ENCODE assay signal across 8 cellular contexts in the genomic region with DNA sequence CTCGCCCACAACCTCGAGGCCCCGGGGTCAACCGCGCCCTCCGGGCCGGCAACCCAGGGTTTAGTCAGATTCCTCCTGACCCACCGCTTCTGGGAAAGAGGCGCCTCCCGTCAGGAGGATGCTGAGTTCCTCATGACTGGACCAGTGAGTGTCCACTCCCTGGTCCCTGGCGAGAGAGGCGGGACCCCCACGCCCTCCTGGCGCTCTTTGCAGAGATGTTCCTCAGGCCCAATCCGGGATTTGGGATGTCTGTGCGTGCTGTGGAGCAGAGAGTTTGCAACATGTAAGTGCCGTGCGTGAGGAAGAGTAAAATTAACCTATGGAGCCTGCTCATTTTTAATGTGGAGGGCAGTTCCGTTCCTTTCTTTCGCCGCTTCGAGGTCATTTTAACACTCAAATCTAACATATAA. TPM values are rescaled to one million over a fixed set of nuclear protein-coding genes. Genes with fewer than 3 reads are reported as not detected.
DNase-seq lines count a peak whose midpoint lies in the region; ATAC-seq, FAIRE-seq and TF ChIP-seq lines count a peak whose summit lies in the region.

No MANE protein-coding gene starts in this region.

- H3K27ac Mint-ChIP-seq in WTC11 (peak overlapping the region; percentile 99), osteocyte (ENCODE audit: unreplicated experiment) (peak overlapping the region; percentile 98)

- H3K9me3 Mint-ChIP-seq in WTC11: peaks cover 31% of the 10 kb centered on the region
- peaks cover 17% of the 10 kb centered on the region for H3K9me3 Mint-ChIP-seq in osteocyte (ENCODE audit: unreplicated experiment)

- DNase-seq in activated T-cell treated with anti-CD3 and anti-CD28 coated beads for 4 hours: peak; percentile 0
- DNase-seq in activated T-cell treated with anti-CD3 and anti-CD28 coated beads, Interleukin-2, amount 50 U/mL, for 48 hours: no peak
- no peak for DNase-seq in WTC11 (ENCODE audit: low spot score)
- peak in 1 of 2 donors; percentile 94 for DNase-seq in foreskin fibroblast
- DNase-seq in osteocyte (ENCODE audit: extremely low spot score, unreplicated experiment): no peak
- no peak for DNase-seq in SW480 (ENCODE audit: low spot score)
- no peak for DNase-seq in DMS53 treated with DMSO at 0.1 percent for 48 hours (lab: John Stamatoyannopoulos, UW; ENCODE audit: unreplicated experiment)
- no peak for DNase-seq in frontal cortex (ENCODE audit: low spot score in 2 of 2)

- TF ChIP-seq CTCF in WTC11 (IDR thresholded peaks at IDR 0.05): no peak
- TF ChIP-seq CTCF in foreskin fibroblast (IDR thresholded peaks at IDR 0.05; ENCODE audit: low read depth, low read length): no peak
- TF ChIP-seq CTCF in osteocyte (IDR thresholded peaks at IDR 0.05): peak; percentile 4

- H3K36me3 Mint-ChIP-seq in WTC11: peaks cover 47% of the 10 kb centered on the region
- peaks cover 29% of the 10 kb centered on the region for H3K36me3 Mint-ChIP-seq in osteocyte (ENCODE audit: unreplicated experiment)

- H3K27me3 Mint-ChIP-seq in WTC11 (ENCODE audit: low read depth) (peaks cover 9% of the 10 kb centered on the region), osteocyte (ENCODE audit: unreplicated experiment) (no peaks in the 10 kb centered on the region)

- no peak for FAIRE-seq in frontal cortex (lab: Jason Lieb, UNC)

- H3K4me3 ChIP-seq in foreskin fibroblast (ENCODE audit: low read depth in 1 of 2, low read length in 2 of 2): peak overlapping the region; percentile 73 to 89

- CTCF ChIA-PET in WTC11 (lab: Charles Lee): interaction anchor here (1.0 to 1.1 kb wide), 2 partner anchors 111 to 170 kb away, joined by 5 to 6 read pairs; a partner anchor contains a TSS

- peak; percentile 9; the same call in 1 of the 2 replicates for ATAC-seq in WTC11

- H3K4me3 Mint-ChIP-seq in WTC11 (peak overlapping the region; percentile 99), osteocyte (ENCODE audit: unreplicated experiment) (peak overlapping the region; percentile 98)

- POLR2A ChIA-PET in WTC11 (lab: Charles Lee): interaction anchor here (0.7 to 1.3 kb wide), 4 partner anchors 70 to 170 kb away, joined by 3 to 43 read pairs (median 8); a partner anchor contains a TSS

- H3K4me1 Mint-ChIP-seq in WTC11 (peaks cover 22% of the 10 kb centered on the region), osteocyte (ENCODE audit: unreplicated experiment) (peaks cover 40% of the 10 kb centered on the region)

TF ChIP-seq in WTC11, 78 proteins besides CTCF, POLR2A, EP300 and RAD21 (continues in another document):
- TF ChIP-seq, protein P1, sequence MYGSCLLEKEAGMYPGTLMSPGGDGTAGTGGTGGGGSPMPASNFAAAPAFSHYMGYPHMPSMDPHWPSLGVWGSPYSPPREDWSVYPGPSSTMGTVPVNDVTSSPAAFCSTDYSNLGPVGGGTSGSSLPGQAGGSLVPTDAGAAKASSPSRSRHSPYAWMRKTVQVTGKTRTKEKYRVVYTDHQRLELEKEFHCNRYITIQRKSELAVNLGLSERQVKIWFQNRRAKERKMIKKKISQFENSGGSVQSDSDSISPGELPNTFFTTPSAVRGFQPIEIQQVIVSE (CRISPR knock-in tag; IDR thresholded peaks at IDR 0.05; ENCODE audit: borderline replicate concordance): no peak
- TF ChIP-seq, protein P2, sequence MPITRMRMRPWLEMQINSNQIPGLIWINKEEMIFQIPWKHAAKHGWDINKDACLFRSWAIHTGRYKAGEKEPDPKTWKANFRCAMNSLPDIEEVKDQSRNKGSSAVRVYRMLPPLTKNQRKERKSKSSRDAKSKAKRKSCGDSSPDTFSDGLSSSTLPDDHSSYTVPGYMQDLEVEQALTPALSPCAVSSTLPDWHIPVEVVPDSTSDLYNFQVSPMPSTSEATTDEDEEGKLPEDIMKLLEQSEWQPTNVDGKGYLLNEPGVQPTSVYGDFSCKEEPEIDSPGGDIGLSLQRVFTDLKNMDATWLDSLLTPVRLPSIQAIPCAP (CRISPR knock-in tag; IDR thresholded peaks at IDR 0.05): peak; percentile 64; the same call in 1 of the 2 replicates
- TF ChIP-seq, protein P3, sequence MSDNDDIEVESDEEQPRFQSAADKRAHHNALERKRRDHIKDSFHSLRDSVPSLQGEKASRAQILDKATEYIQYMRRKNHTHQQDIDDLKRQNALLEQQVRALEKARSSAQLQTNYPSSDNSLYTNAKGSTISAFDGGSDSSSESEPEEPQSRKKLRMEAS (CRISPR knock-in tag; IDR thresholded peaks at IDR 0.05): no peak
- TF ChIP-seq NR2C2 (CRISPR knock-in tag; IDR thresholded peaks at IDR 0.05) (no peak), ZNF416 (CRISPR knock-in tag; IDR thresholded peaks at IDR 0.05) (no peak), ZNF396 (CRISPR knock-in tag; IDR thresholded peaks at IDR 0.05; ENCODE audit: borderline replicate concordance) (no peak), ZNF423 (CRISPR knock-in tag; IDR thresholded peaks at IDR 0.05) (no peak), SMAD3 (CRISPR knock-in tag; IDR thresholded peaks at IDR 0.05; ENCODE audit: borderline replicate concordance) (no peak), CREM (CRISPR knock-in tag; IDR thresholded peaks at IDR 0.05) (0 out of 2 replicates have a peak, but pooled peaks have one; percentile 24), ETV6 (CRISPR knock-in tag; IDR thresholded peaks at IDR 0.05) (peak; percentile 20; the same call in 1 of the 2 replicates), ZNF219 (CRISPR knock-in tag; IDR thresholded peaks at IDR 0.05; ENCODE audit: borderline replicate concordance) (no peak), CBFB (CRISPR knock-in tag; IDR thresholded peaks at IDR 0.05; ENCODE audit: low read depth) (no peak), HMGA2 (CRISPR knock-in tag; IDR thresholded peaks at IDR 0.05) (no peak), TCF7 (CRISPR knock-in tag; IDR thresholded peaks at IDR 0.05; ENCODE audit: low read depth) (no peak), RORB (CRISPR knock-in tag; IDR thresholded peaks at IDR 0.05) (no peak)
- TF ChIP-seq, protein P4, sequence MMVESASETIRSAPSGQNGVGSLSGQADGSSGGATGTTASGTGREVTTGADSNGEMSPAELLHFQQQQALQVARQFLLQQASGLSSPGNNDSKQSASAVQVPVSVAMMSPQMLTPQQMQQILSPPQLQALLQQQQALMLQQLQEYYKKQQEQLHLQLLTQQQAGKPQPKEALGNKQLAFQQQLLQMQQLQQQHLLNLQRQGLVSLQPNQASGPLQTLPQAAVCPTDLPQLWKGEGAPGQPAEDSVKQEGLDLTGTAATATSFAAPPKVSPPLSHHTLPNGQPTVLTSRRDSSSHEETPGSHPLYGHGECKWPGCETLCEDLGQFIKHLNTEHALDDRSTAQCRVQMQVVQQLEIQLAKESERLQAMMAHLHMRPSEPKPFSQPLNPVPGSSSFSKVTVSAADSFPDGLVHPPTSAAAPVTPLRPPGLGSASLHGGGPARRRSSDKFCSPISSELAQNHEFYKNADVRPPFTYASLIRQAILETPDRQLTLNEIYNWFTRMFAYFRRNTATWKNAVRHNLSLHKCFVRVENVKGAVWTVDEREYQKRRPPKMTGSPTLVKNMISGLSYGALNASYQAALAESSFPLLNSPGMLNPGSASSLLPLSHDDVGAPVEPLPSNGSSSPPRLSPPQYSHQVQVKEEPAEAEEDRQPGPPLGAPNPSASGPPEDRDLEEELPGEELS (CRISPR knock-in tag; IDR thresholded peaks at IDR 0.05): no peak
- TF ChIP-seq, protein P5, sequence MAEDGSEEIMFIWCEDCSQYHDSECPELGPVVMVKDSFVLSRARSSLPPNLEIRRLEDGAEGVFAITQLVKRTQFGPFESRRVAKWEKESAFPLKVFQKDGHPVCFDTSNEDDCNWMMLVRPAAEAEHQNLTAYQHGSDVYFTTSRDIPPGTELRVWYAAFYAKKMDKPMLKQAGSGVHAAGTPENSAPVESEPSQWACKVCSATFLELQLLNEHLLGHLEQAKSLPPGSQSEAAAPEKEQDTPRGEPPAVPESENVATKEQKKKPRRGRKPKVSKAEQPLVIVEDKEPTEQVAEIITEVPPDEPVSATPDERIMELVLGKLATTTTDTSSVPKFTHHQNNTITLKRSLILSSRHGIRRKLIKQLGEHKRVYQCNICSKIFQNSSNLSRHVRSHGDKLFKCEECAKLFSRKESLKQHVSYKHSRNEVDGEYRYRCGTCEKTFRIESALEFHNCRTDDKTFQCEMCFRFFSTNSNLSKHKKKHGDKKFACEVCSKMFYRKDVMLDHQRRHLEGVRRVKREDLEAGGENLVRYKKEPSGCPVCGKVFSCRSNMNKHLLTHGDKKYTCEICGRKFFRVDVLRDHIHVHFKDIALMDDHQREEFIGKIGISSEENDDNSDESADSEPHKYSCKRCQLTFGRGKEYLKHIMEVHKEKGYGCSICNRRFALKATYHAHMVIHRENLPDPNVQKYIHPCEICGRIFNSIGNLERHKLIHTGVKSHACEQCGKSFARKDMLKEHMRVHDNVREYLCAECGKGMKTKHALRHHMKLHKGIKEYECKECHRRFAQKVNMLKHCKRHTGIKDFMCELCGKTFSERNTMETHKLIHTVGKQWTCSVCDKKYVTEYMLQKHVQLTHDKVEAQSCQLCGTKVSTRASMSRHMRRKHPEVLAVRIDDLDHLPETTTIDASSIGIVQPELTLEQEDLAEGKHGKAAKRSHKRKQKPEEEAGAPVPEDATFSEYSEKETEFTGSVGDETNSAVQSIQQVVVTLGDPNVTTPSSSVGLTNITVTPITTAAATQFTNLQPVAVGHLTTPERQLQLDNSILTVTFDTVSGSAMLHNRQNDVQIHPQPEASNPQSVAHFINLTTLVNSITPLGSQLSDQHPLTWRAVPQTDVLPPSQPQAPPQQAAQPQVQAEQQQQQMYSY (CRISPR knock-in tag; IDR thresholded peaks at IDR 0.05): peak; percentile 18; the same call in 1 of the 2 replicates
- TF ChIP-seq, protein P6, sequence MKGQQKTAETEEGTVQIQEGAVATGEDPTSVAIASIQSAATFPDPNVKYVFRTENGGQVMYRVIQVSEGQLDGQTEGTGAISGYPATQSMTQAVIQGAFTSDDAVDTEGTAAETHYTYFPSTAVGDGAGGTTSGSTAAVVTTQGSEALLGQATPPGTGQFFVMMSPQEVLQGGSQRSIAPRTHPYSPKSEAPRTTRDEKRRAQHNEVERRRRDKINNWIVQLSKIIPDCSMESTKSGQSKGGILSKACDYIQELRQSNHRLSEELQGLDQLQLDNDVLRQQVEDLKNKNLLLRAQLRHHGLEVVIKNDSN (CRISPR knock-in tag; IDR thresholded peaks at IDR 0.05): no peak
- TF ChIP-seq, protein P7, sequence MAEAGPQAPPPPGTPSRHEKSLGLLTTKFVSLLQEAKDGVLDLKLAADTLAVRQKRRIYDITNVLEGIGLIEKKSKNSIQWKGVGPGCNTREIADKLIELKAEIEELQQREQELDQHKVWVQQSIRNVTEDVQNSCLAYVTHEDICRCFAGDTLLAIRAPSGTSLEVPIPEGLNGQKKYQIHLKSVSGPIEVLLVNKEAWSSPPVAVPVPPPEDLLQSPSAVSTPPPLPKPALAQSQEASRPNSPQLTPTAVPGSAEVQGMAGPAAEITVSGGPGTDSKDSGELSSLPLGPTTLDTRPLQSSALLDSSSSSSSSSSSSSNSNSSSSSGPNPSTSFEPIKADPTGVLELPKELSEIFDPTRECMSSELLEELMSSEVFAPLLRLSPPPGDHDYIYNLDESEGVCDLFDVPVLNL (CRISPR knock-in tag; IDR thresholded peaks at IDR 0.05; ENCODE audit: borderline replicate concordance, low read depth): no peak

RNA-seq across cellular contexts. Expression of a gene that starts 0.8 kb away (rescaled TPM):
- total RNA-seq in WTC11 (2021) (80.2 to 97.5 TPM (median 89.0 TPM) in 3 replicates), osteocyte (192 and 200 TPM in 2 replicates), frontal cortex (38.7 TPM)
